Comparison of ENCODE assay signal across 7 cellular contexts in the genomic region with DNA sequence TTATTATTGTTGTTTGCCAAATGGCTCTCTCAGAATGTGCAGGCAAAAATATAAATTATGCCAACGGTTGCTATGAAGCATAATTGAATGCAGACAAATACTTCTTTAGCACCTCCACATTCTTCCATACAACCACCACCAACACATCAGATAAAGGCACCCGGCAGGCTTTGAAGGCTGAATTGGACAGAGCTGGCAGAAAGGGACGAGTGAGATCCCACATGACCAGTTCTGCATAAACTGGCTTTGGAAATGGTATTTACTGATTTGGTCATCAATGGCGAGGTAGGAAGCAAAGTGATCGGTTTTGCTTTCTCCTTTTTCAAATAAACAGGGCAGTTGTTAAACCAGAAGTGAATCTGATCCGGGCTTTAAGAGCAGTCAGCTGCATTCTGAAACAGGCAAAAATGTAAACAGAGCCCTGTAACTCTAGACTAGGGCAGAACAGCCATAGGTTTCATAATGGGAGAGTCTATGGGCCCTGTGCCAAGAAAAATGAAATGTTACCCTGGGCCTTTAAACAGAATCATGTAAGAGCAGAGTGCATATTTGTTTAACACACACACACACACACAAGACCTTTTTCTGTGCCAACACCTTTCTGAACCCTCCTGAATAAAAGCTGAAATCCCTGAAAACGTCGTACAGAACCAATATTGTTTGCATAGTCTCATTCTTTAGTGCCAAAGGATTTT.
DNase-seq lines count a peak whose midpoint lies in the region; ATAC-seq and TF ChIP-seq lines count a peak whose summit lies in the region.

No MANE protein-coding gene starts in this region.

- H3K4me1 ChIP-seq in ascending aorta (peaks cover 0 to 32% of the 10 kb centered on the region in 2 donors), transverse colon (peaks cover 7 to 32% (median 23%) of the 10 kb centered on the region in 4 donors)

- in situ Hi-C loops in transverse colon (cut with MboI; ENCODE audit: low pct_ligation_motif_present in 1 of 4, low pct_unique_long_range_greater_than_20kb in 1 of 4, low sequenced_read_pairs in 3 of 4) = no loop called here

- no peak for TF ChIP-seq EP300 in transverse colon (IDR thresholded peaks at IDR 0.05; ENCODE audit: low read depth)

- CTCF ChIA-PET in RWPE1 (lab: Yijun Ruan, JAX) = no interaction called here

- DNase-seq in NCI-H146 (lab: John Stamatoyannopoulos, UW) = peak; percentile 50
- no peak for DNase-seq in ascending aorta (ENCODE audit: low spot score in 2 of 2)
- peak; percentile 60 for DNase-seq in transverse colon
- no peak for DNase-seq in glomerular visceral epithelial cell (ENCODE audit: extremely low spot score)
- no peak for DNase-seq in RWPE1 (ENCODE audit: low spot score)

- H3K36me3 ChIP-seq in ascending aorta = no peaks in the 10 kb centered on the region
- no peaks in the 10 kb centered on the region for H3K36me3 ChIP-seq in transverse colon

- TF ChIP-seq CTCF in ascending aorta (IDR thresholded peaks at IDR 0.05) = no peak
- TF ChIP-seq CTCF in transverse colon (IDR thresholded peaks at IDR 0.05) = no peak
- TF ChIP-seq CTCF in RWPE1 (conservative IDR thresholded peaks at IDR 0.05; ENCODE audit: low read depth) = no peak

- no peak for TF ChIP-seq POLR2A in transverse colon (IDR thresholded peaks at IDR 0.05)

- POLR2A ChIA-PET in RWPE1 (lab: Yijun Ruan, JAX; ENCODE audit: low non-redundant PET) = no interaction called here

- WGBS in transverse colon (ENCODE audit: low coverage in 1 of 2), 2 donors = 28 to 29% methylated on average over 8 of the region's 8 CpGs

- intact Hi-C loops in ascending aorta (cut with DNase I) = loop anchor here (5.0 kb wide), 1 partner anchor 56 kb away; no protein-coding TSS in a partner anchor
- intact Hi-C loops in transverse colon (cut with DNase I; ENCODE audit: low total_unique reads) = no loop called here

- H3K4me3 ChIP-seq in ascending aorta (peak overlapping the region in 1 of 2 donors; percentile 41), transverse colon (peak overlapping the region in 1 of 4 donors; percentile 34)

- no peak for ATAC-seq in HG03108 (IDR thresholded peaks at IDR 0.05; ENCODE audit: unreplicated experiment)

- H3K27ac ChIP-seq in ascending aorta = peak overlapping the region; percentile 62 to 67
- H3K27ac ChIP-seq in layer of hippocampus (ENCODE audit: low read depth, low read length) = peak overlapping the region; percentile 6
- peak overlapping the region; percentile 63 to 77 (median 76) for H3K27ac ChIP-seq in transverse colon
- no peak overlapping the region for H3K27ac ChIP-seq in RWPE1

- H3K9me3 ChIP-seq in ascending aorta (no peaks in the 10 kb centered on the region), transverse colon (no peaks in the 10 kb centered on the region)

- H3K27me3 ChIP-seq in ascending aorta (no peaks in the 10 kb centered on the region), layer of hippocampus (ENCODE audit: control insufficient read depth, insufficient read depth, low read length) (no peaks in the 10 kb centered on the region), transverse colon (no peaks in the 10 kb centered on the region)

Comparison
In these comparisons a context has a peak if more than half of its experiments do, and no peak if none do; other contexts are left out.
1. DNase-seq: peak in NCI-H146 (single experiment) and transverse colon (single experiment); none in ascending aorta (0 of 2), glomerular visceral epithelial cell (single experiment) and RWPE1 (single experiment).